1 cellular context compared by ENCODE assay signal in genomic region chr15:26628071-26628470, GRCh38.
TF ChIP-seq lines count a peak whose summit lies in the region.

No MANE protein-coding gene starts in this region.

TF ChIP-seq in WTC11, 78 proteins besides CTCF, POLR2A, EP300 and RAD21 (continued from another document):
- TF ChIP-seq STAT6 (CRISPR knock-in tag; conservative IDR thresholded peaks at IDR 0.05; ENCODE audit: low read depth) (no peak), NFATC4 (CRISPR knock-in tag; IDR thresholded peaks at IDR 0.05) (no peak), PREB (CRISPR knock-in tag; IDR thresholded peaks at IDR 0.05; ENCODE audit: borderline replicate concordance) (no peak), GRHL2 (CRISPR knock-in tag; IDR thresholded peaks at IDR 0.05; ENCODE audit: insufficient replicate concordance, severe bottlenecking) (no peak), ZNF121 (CRISPR knock-in tag; IDR thresholded peaks at IDR 0.05) (no peak), ATF2 (CRISPR knock-in tag; IDR thresholded peaks at IDR 0.05; ENCODE audit: borderline replicate concordance, low read depth) (no peak), ZNF425 (CRISPR knock-in tag; conservative IDR thresholded peaks at IDR 0.05) (no peak), ESRRA (CRISPR knock-in tag; IDR thresholded peaks at IDR 0.05; ENCODE audit: borderline replicate concordance) (no peak), ZBTB21 (CRISPR knock-in tag; IDR thresholded peaks at IDR 0.05; ENCODE audit: borderline replicate concordance) (no peak), ETV6 (CRISPR knock-in tag; IDR thresholded peaks at IDR 0.05) (no peak), NFYB (CRISPR knock-in tag; conservative IDR thresholded peaks at IDR 0.05; ENCODE audit: low read depth) (no peak), ATF1 (CRISPR knock-in tag; IDR thresholded peaks at IDR 0.05) (no peak), NFE2L1 (CRISPR knock-in tag; IDR thresholded peaks at IDR 0.05) (no peak)
